15 cellular contexts compared by ENCODE assay signal in the genomic region with DNA sequence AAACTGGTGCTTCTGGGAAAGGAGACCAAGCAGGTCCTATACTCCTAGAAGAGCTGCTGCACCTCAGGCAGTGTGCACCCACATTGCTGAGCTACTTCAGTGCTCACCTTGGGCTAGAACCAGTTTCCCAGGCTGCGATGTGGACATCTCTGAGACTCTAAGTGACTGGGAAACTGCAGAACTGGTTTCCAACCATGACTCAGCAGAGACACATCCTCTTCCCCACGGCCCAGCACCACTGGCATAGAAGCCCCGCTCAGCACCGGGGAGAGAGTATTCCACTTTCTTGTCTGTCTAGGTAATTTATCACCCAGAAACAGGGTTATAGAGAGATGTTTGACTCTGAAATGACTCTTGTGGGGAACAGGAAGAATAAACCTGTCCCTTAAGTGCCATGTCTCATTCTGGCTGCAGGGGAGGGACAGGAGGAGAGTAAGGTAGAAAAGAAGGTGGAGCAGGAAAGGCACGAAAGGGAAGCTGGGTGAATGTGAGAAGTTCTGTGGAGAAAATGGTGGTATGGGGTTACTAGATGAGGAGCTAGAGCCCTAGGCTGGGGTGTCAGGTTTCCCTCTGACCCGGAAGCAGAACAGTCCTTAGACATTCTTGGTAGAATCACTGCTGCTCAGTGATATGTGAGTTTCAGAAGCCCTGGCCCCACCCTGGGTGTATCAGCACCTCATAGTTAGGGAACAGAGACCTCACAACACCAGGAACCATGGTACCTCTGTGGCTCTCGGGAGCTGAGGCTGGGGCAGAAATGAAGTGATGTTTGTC.
DNase-seq lines count a peak whose midpoint lies in the region; ATAC-seq, FAIRE-seq and TF ChIP-seq lines count a peak whose summit lies in the region.
"Had no signal": no experiment of that assay in that cellular context is flagged by ENCODE, and none has a peak within 500 bp of the region (broad histone marks: within the 10 kb centered on the region; RNA-seq: fewer than 3 reads in every experiment).

No MANE protein-coding gene starts in this region.

- H2AFZ ChIP-seq in osteoblast (ENCODE audit: low read length) = no peak overlapping the region

- no peak overlapping the region for H3K4me3 ChIP-seq in bronchial epithelial cell (ENCODE audit: low read depth, low read length)
- no peak overlapping the region for H3K4me3 ChIP-seq in osteoblast (ENCODE audit: insufficient read depth, low read length)
- H3K4me3 ChIP-seq: stomach had no signal

- H3K36me3 ChIP-seq in bronchial epithelial cell (ENCODE audit: control insufficient read depth, insufficient read depth, low read length) (no peaks in the 10 kb centered on the region), osteoblast (ENCODE audit: insufficient read depth, low read length) (no peaks in the 10 kb centered on the region)
- H3K36me3 ChIP-seq: stomach had no signal

- H3K4me1 ChIP-seq in osteoblast (ENCODE audit: insufficient read depth, low read length) = no peaks in the 10 kb centered on the region
- H3K4me1 ChIP-seq: stomach had no signal

- no peaks in the 10 kb centered on the region for H3K79me2 ChIP-seq in osteoblast (ENCODE audit: insufficient read depth, low read length)

- DNase-seq in HPDE6-E6E7 (ENCODE audit: extremely low spot score) (peak; percentile 68), bronchial epithelial cell (ENCODE audit: low read depth) (peak; percentile 89), osteoblast (ENCODE audit: insufficient read length, low spot score, missing footprints) (peak; percentile 21), hypothalamus (lab: John Stamatoyannopoulos, UW) (no peak)
- DNase-seq: activated CD8-positive, alpha-beta memory T cell treated with anti-CD3 and anti-CD28 coated beads, Interleukin-2, amount 50 U/mL, for 4 hours; CD4-positive, alpha-beta memory T cell; effector memory CD8-positive, alpha-beta T cell; hippocampal formation; NCI-H2107; stimulated activated CD4-positive, alpha-beta T cell treated with anti-CD3 and anti-CD28 coated beads, Interleukin-4, amount 100 ng/mL, for 4 hours; stomach had no signal

- no peak overlapping the region for H3K27ac ChIP-seq in osteoblast (ENCODE audit: low read depth, low read length)
- H3K27ac ChIP-seq: stomach had no signal

- no peaks in the 10 kb centered on the region for H3K27me3 ChIP-seq in bronchial epithelial cell (ENCODE audit: control insufficient read depth, insufficient read depth, low read length)
- H3K27me3 ChIP-seq in osteoblast (ENCODE audit: insufficient read depth, low read length) = peaks cover 2% of the 10 kb centered on the region
- H3K27me3 ChIP-seq: stomach had no signal

- TF ChIP-seq CTCF in bronchial epithelial cell (IDR thresholded peaks at IDR 0.05; ENCODE audit: insufficient read depth, low read length, severe bottlenecking) (no peak), osteoblast (IDR thresholded peaks at IDR 0.05; ENCODE audit: extremely low read depth, low read depth, low read length) (no peak)

- no peaks in the 10 kb centered on the region for H3K9me3 ChIP-seq in osteoblast (ENCODE audit: low read depth, low read length)
- H3K9me3 ChIP-seq: stomach had no signal

- H4K20me1 ChIP-seq in osteoblast (ENCODE audit: insufficient read depth, low read length) = no peaks in the 10 kb centered on the region

- peak; percentile 45 for ATAC-seq in GM18909 (IDR thresholded peaks at IDR 0.05; ENCODE audit: poor library complexity, unreplicated experiment)
- no peak for ATAC-seq in GM21367 (IDR thresholded peaks at IDR 0.05; ENCODE audit: unreplicated experiment)
- no peak for ATAC-seq in HG03439 (IDR thresholded peaks at IDR 0.05; ENCODE audit: unreplicated experiment)
- no peak for ATAC-seq in GM18867 (IDR thresholded peaks at IDR 0.05; ENCODE audit: unreplicated experiment)
- ATAC-seq: effector memory CD8-positive, alpha-beta T cell had no signal

- H3K4me2 ChIP-seq in osteoblast (ENCODE audit: insufficient read depth, low read length) = no peak overlapping the region

- FAIRE-seq in bronchial epithelial cell (lab: Jason Lieb, UNC) = no peak

Comparison
In these comparisons a context has a peak if more than half of its experiments do, and no peak if none do; other contexts are left out.
1. DNase-seq: peak in HPDE6-E6E7 (single experiment), bronchial epithelial cell (single experiment) and osteoblast (single experiment); none in hypothalamus (0 of 51).